17 cellular contexts compared by ENCODE assay signal in genomic region chr5:73280386-73280785, GRCh38.
DNase-seq lines count a peak whose midpoint lies in the region; ATAC-seq and TF ChIP-seq lines count a peak whose summit lies in the region.
"Had no signal": no experiment of that assay in that cellular context is flagged by ENCODE, and none has a peak within 500 bp of the region (broad histone marks: within the 10 kb centered on the region; RNA-seq: fewer than 3 reads in every experiment).

No MANE protein-coding gene starts in this region.

- peak; percentile 82 for ATAC-seq in sciatic nerve
- ATAC-seq in HG03039 (IDR thresholded peaks at IDR 0.05; ENCODE audit: unreplicated experiment): no peak
- ATAC-seq: stimulated activated effector memory CD8-positive, alpha-beta T cell treated with anti-CD3 and anti-CD28 coated beads, Interleukin-12 subunit alpha, Interleukin-12 subunit beta, amount 100 ng/mL, for 72 hours had no signal

- no peak overlapping the region for H3K4me3 ChIP-seq in epithelial cell of esophagus (ENCODE audit: low read length)
- H3K4me3 ChIP-seq: GM23248, transverse colon had no signal

- TF ChIP-seq CTCF in RWPE1 (conservative IDR thresholded peaks at IDR 0.05; ENCODE audit: low read depth) (no peak), epithelial cell of esophagus (IDR thresholded peaks at IDR 0.05; ENCODE audit: insufficient read depth, low read depth, low read length, missing control alignments) (no peak)

- CTCF ChIA-PET in RWPE1 (lab: Yijun Ruan, JAX): interaction anchor here (0.6 to 4.1 kb wide), 3 partner anchors 62 to 213 kb away, joined by 5 to 23 read pairs (median 7); no protein-coding TSS in a partner anchor

- intact Hi-C loops in sciatic nerve (cut with DNase I): loop anchor here (5.0 kb wide), 1 partner anchor 903 kb away; no protein-coding TSS in a partner anchor

- in situ Hi-C loops in G401 (cut with HindIII; ENCODE audit: low sequenced_read_pairs): no loop called here

- POLR2A ChIA-PET in RWPE1 (lab: Yijun Ruan, JAX; ENCODE audit: low non-redundant PET): no interaction called here

- DNase-seq in G401 (ENCODE audit: low spot score) (peak; percentile 90), RWPE1 (ENCODE audit: low spot score) (peak; percentile 34), epithelial cell of esophagus (ENCODE audit: low read depth) (peak; percentile 41), sciatic nerve (ENCODE audit: low spot score) (no peak), hypothalamus (lab: John Stamatoyannopoulos, UW) (no peak), ecto neural progenitor cell (ENCODE audit: low spot score) (no peak), AG08395 (ENCODE audit: low spot score) (no peak)
- DNase-seq: activated effector memory CD4-positive, alpha-beta T cell treated with anti-CD3 and anti-CD28 coated beads, Interleukin-2, amount 50 U/mL, for 16 hours; amniotic stem cell; foreskin melanocyte; Kasumi-1; NCI-H1105 treated with DMSO at 0.1 percent for 48 hours; stimulated activated CD4-positive, alpha-beta T cell treated with anti-CD3 and anti-CD28 coated beads, Interleukin-15, amount 100 ng/mL, for 24 hours; transverse colon had no signal

- H3K27ac ChIP-seq in RWPE1: peak overlapping the region; percentile 79
- H3K27ac ChIP-seq: GM23248 had no signal

Comparison
In these comparisons a context has a peak if more than half of its experiments do, and no peak if none do; other contexts are left out.
1. DNase-seq: peak in G401 (single experiment), RWPE1 (single experiment) and epithelial cell of esophagus (single experiment); none in sciatic nerve (single experiment), hypothalamus (0 of 51), ecto neural progenitor cell (single experiment) and AG08395 (single experiment).